ENCODE assay signal across 28 cellular contexts in genomic region chr12:118448341-118448740, GRCh38.
"Had no signal": no experiment of that assay in that cellular context is flagged by ENCODE, and none has a peak within 500 bp of the region (broad histone marks: within the 10 kb centered on the region; RNA-seq: fewer than 3 reads in every experiment).

No MANE protein-coding gene starts in this region.

- ATAC-seq: activated CD8-positive, alpha-beta T cell treated with anti-CD3 and anti-CD28 coated beads, Interleukin-2, amount 10 ng/mL, durations not matched to agents 7 days and 5 days; Panc1; T-helper 17 cell; WTC11 had no signal

- H3K9me3 Mint-ChIP-seq: activated naive CD4-positive, alpha-beta T cell treated with anti-CD3 and anti-CD28 coated beads, Interleukin-2, amount 50 U/mL, for 24 hours had no signal

- DNase-seq: activated CD4-positive, alpha-beta T cell treated with anti-CD3 and anti-CD28 coated beads for 48 hours; activated CD4-positive, alpha-beta T cell treated with anti-CD3 and anti-CD28 coated beads, Interleukin-2, amount 50 U/mL, for 4 hours; activated CD4-positive, CD25-positive, alpha-beta regulatory T cell treated with anti-CD3 and anti-CD28 coated beads, Interleukin-2, amount 50 U/mL, for 72 hours; activated CD8-positive, alpha-beta memory T cell treated with anti-CD3 and anti-CD28 coated beads, Interleukin-2, amount 50 U/mL, for 48 hours; activated CD8-positive, alpha-beta T cell treated with anti-CD3 and anti-CD28 coated beads, Interleukin-2, amount 10 ng/mL, durations not matched to agents 7 days and 5 days; activated effector memory CD4-positive, alpha-beta T cell treated with Interleukin-2 at 50 U/mL for 16 hours; activated naive CD4-positive, alpha-beta T cell; activated T-cell treated with anti-CD3 and anti-CD28 coated beads, Interleukin-2, amount 50 U/mL, for 1 hour; amniotic stem cell; IMR-90; KBM-7; NCI-H1092; NCI-H146; NCI-H187 treated with DMSO at 0.1 percent for 48 hours; NCI-H2081 treated with DMSO at 0.1 percent for 48 hours; NCI-H2171 treated with DMSO at 0.1 percent for 48 hours; NCI-H226; NCI-H526; NCI-H774; NK-92 treated with Interleukin-12 subunit alpha and Interleukin-12 subunit beta, amount 100 ng/mL, for 24 hours; OCI-M1; SIG-M5; T-helper 17 cell; T-helper 9 cell had no signal

- H3K4me1 Mint-ChIP-seq: activated naive CD4-positive, alpha-beta T cell treated with anti-CD3 and anti-CD28 coated beads, Interleukin-2, amount 50 U/mL, for 24 hours; brain; T-helper 17 cell had no signal

- H3K36me3 Mint-ChIP-seq: activated naive CD4-positive, alpha-beta T cell treated with anti-CD3 and anti-CD28 coated beads, Interleukin-2, amount 50 U/mL, for 24 hours; brain; WTC11 had no signal

- H3K4me3 Mint-ChIP-seq: activated CD8-positive, alpha-beta T cell treated with anti-CD3 and anti-CD28 coated beads, Interleukin-2, amount 10 ng/mL, durations not matched to agents 7 days and 5 days; activated naive CD4-positive, alpha-beta T cell treated with anti-CD3 and anti-CD28 coated beads, Interleukin-2, amount 50 U/mL, for 24 hours; brain; T-helper 17 cell; WTC11 had no signal

- H3K27ac Mint-ChIP-seq: activated CD8-positive, alpha-beta T cell treated with anti-CD3 and anti-CD28 coated beads, Interleukin-2, amount 10 ng/mL, durations not matched to agents 7 days and 5 days; activated naive CD4-positive, alpha-beta T cell treated with anti-CD3 and anti-CD28 coated beads, Interleukin-2, amount 50 U/mL, for 24 hours; brain; T-helper 17 cell; WTC11 had no signal
